Comparison of ENCODE assay signal across 13 cellular contexts in the genomic region with DNA sequence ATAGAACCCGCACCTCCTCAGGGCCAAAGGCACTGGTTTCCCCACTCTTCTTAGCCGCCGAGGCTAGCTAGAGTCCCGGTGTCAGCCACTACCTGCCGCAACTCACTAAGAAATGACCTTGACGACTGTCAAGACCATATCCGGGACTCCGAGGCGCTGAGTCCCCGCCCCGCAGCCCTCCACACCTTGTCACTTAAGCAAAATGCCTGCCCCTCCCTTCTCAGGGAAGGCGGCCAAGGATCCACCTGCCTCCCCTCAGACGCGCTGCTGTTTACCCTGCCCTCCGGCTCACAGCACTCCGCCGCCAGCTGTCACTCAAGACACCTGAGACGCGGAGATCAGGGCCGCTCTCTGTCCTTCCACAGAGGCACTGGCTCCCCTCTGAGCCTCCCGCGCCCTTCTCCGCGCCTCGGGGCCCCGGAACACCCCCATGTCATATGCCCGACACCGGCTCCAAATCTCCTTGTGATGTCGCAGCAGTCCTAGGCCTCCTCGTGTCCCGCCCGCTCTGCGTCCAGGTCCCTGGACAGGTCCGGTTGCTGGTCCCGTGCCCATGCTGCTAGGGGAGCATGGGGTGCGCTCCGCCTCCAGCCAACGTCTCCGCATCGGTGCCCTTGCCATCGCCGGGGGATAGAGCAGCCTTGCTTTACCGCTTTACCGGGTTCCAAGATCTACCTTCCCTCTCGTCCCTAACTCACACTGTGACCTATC. TPM values are rescaled to one million over a fixed set of nuclear protein-coding genes. Genes with fewer than 3 reads are reported as not detected.
DNase-seq lines count a peak whose midpoint lies in the region; ATAC-seq and TF ChIP-seq lines count a peak whose summit lies in the region.
"Had no signal": no experiment of that assay in that cellular context is flagged by ENCODE, and none has a peak within 500 bp of the region (broad histone marks: within the 10 kb centered on the region; RNA-seq: fewer than 3 reads in every experiment).

No MANE protein-coding gene starts in this region.

- 5% methylated on average over 37 of the region's 45 CpGs for WGBS in esophagus muscularis mucosa

- peak; percentile 70 for DNase-seq in NCI-H345 (lab: John Stamatoyannopoulos, UW)
- no peak for DNase-seq in esophagus muscularis mucosa (ENCODE audit: extremely low spot score)
- no peak for DNase-seq in kidney glomerular epithelial cell (lab: John Stamatoyannopoulos, UW)
- DNase-seq in HCEC 1CT, result no peak
- no peak for DNase-seq in SJCRH30

- intact Hi-C loops in esophagus muscularis mucosa (cut with DNase I), result no loop called here

- H3K4me1 ChIP-seq in esophagus muscularis mucosa (peaks cover 0 to 11% (median 11%) of the 10 kb centered on the region in 4 donors), rectal smooth muscle tissue (ENCODE audit: control insufficient read depth, insufficient read depth, low read length) (no peaks in the 10 kb centered on the region), SJCRH30 (no peaks in the 10 kb centered on the region)

- no peak for TF ChIP-seq POLR2A in esophagus muscularis mucosa (IDR thresholded peaks at IDR 0.05; ENCODE audit: low read depth)

- H3K9ac ChIP-seq in rectal smooth muscle tissue (ENCODE audit: low read length), result no peak overlapping the region
- H3K9ac ChIP-seq: GM23248, KMS-11 had no signal

- H3K27ac ChIP-seq in esophagus muscularis mucosa (replicated peaks in 1 of 4) (no peak overlapping the region), rectal smooth muscle tissue (ENCODE audit: low read depth, low read length) (no peak overlapping the region), SJCRH30 (no peak overlapping the region)
- H3K27ac ChIP-seq: GM23248, KMS-11 had no signal

- peaks cover 0 to 46% (median 13%) of the 10 kb centered on the region in 4 donors for H3K27me3 ChIP-seq in esophagus muscularis mucosa
- H3K27me3 ChIP-seq in rectal smooth muscle tissue (ENCODE audit: control insufficient read depth, insufficient read depth, low read length), result peaks cover 10% of the 10 kb centered on the region
- H3K27me3 ChIP-seq in SJCRH30, result peaks cover 15% of the 10 kb centered on the region; the same call in 1 of the 2 replicates

- ATAC-seq in GM21528 (IDR thresholded peaks at IDR 0.05; ENCODE audit: low FRiP score, unreplicated experiment), result peak; percentile 36
- no peak for ATAC-seq in HG03108 (IDR thresholded peaks at IDR 0.05; ENCODE audit: unreplicated experiment)

- H3K36me3 ChIP-seq in esophagus muscularis mucosa (no peaks in the 10 kb centered on the region), rectal smooth muscle tissue (ENCODE audit: control insufficient read depth, insufficient read depth, low read length) (no peaks in the 10 kb centered on the region), SJCRH30 (no peaks in the 10 kb centered on the region)

- no peak for TF ChIP-seq CTCF in esophagus muscularis mucosa (IDR thresholded peaks at IDR 0.05)

- TF ChIP-seq EP300 in esophagus muscularis mucosa (IDR thresholded peaks at IDR 0.05), result no peak

- H3K9me3 ChIP-seq in esophagus muscularis mucosa (no peaks in the 10 kb centered on the region), SJCRH30 (replicated peaks) (no peaks in the 10 kb centered on the region)

- H3K4me3 ChIP-seq in esophagus muscularis mucosa (peak overlapping the region; percentile 6 to 31 (median 29)), rectal smooth muscle tissue (ENCODE audit: low read length) (peak overlapping the region; percentile 46), SJCRH30 (no peak overlapping the region)
- H3K4me3 ChIP-seq: GM23248 had no signal

RNA-seq across cellular contexts. Expression of gene REG3G, which starts 32.5 kb away (rescaled TPM):
- total RNA-seq in esophagus muscularis mucosa, result not detected
- total RNA-seq in SJCRH30 (2014; rRNA removed; shearing (Covaris generic)), result not detected in 2 replicates
- total RNA-seq: glomerular endothelial cell; GM23248; subcutaneous adipose tissue; T-helper 2 cell treated with Interferon-gamma antibody and Interleukin-4, amounts not matched to agents 100 ng/mL and 5 ng/mL, for 36 hours had no signal
